ENCODE assay signal across 8 cellular contexts in the genomic region with DNA sequence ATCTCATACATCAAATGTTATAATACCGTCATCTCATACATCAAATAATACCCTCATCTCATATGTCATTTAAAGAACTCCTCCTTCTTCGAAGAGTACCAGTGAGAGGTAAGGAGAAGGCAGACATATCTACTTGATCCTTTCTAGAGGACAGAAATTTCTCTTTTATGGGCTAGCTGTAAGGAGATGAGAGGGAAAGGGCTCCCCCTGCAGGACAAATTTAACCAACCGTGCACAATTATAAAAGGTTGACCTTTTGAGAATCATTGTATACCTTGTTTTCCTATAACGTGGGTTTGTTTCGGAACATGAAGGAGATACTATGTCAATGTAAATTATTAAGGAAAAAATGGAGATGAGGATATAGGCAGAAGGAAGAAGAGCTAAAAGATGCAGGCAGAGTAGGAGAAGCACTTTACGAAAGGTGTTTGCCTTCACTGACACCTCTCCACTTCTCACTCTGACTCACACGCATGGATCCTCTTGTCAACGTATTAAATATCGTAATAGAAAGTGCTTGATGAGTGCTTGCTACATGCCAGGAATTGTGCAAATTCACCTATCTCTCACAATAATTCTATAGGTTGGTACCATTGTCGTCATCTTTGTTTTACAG.
DNase-seq lines count a peak whose midpoint lies in the region; ATAC-seq and TF ChIP-seq lines count a peak whose summit lies in the region.

No MANE protein-coding gene starts in this region.

- H3K9me3 Mint-ChIP-seq in activated CD8-positive, alpha-beta T cell treated with anti-CD3 and anti-CD28 coated beads, Interleukin-2, amount 10 ng/mL, durations not matched to agents 7 days and 5 days (ENCODE audit: insufficient read depth), result no peaks in the 10 kb centered on the region
- H3K9me3 Mint-ChIP-seq in effector memory CD8-positive, alpha-beta T cell, result no peaks in the 10 kb centered on the region

- TF ChIP-seq CTCF in right lobe of liver (IDR thresholded peaks at IDR 0.05), result peak; percentile 47 to 74 (median 64)

- H3K36me3 Mint-ChIP-seq in activated CD8-positive, alpha-beta T cell treated with anti-CD3 and anti-CD28 coated beads, Interleukin-2, amount 10 ng/mL, durations not matched to agents 7 days and 5 days (ENCODE audit: low read depth), result no peaks in the 10 kb centered on the region
- no peaks in the 10 kb centered on the region for H3K36me3 Mint-ChIP-seq in effector memory CD8-positive, alpha-beta T cell (ENCODE audit: insufficient read depth)

- DNase-seq in activated CD4-positive, CD25-positive, alpha-beta regulatory T cell treated with anti-CD3 and anti-CD28 coated beads, Interleukin-2, amount 50 U/mL, for 72 hours, result peak; percentile 30
- DNase-seq in activated CD4-positive, CD25-positive, alpha-beta regulatory T cell (lab: John Stamatoyannopoulos, UW), result no peak
- DNase-seq in NAMALWA (ENCODE audit: low spot score) (peak; percentile 57), right lobe of liver (no peak), aorta (no peak)
- peak; percentile 23 for DNase-seq in activated CD8-positive, alpha-beta T cell treated with anti-CD3 and anti-CD28 coated beads, Interleukin-2, amount 10 ng/mL, durations not matched to agents 7 days and 5 days
- DNase-seq in effector memory CD8-positive, alpha-beta T cell, result no peak

- no peak overlapping the region for H3K4me3 Mint-ChIP-seq in activated CD8-positive, alpha-beta T cell treated with anti-CD3 and anti-CD28 coated beads, Interleukin-2, amount 10 ng/mL, durations not matched to agents 7 days and 5 days
- no peak overlapping the region for H3K4me3 Mint-ChIP-seq in effector memory CD8-positive, alpha-beta T cell

- no peak overlapping the region for H3K4me3 ChIP-seq in right lobe of liver
- H3K4me3 ChIP-seq in aorta (ENCODE audit: low read length in 2 of 2), result no peak overlapping the region

- intact Hi-C loops in right lobe of liver (cut with DNase I) (no loop called here), aorta (cut with DNase I) (loop anchor here in 1 of 2 donors (10.0 kb wide), 1 partner anchor 559 kb away; no protein-coding TSS in a partner anchor)

- ATAC-seq in activated CD8-positive, alpha-beta T cell treated with anti-CD3 and anti-CD28 coated beads, Interleukin-2, amount 10 ng/mL, durations not matched to agents 7 days and 5 days, result no peak
- peak; percentile 58 to 76 (median 64) for ATAC-seq in right lobe of liver
- no peak for ATAC-seq in effector memory CD8-positive, alpha-beta T cell (replicated peaks)
- ATAC-seq in GM21360 (IDR thresholded peaks at IDR 0.05; ENCODE audit: unreplicated experiment), result no peak
- ATAC-seq in aorta (ENCODE audit: low FRiP score), result no peak

- H3K27me3 Mint-ChIP-seq in activated CD8-positive, alpha-beta T cell treated with anti-CD3 and anti-CD28 coated beads, Interleukin-2, amount 10 ng/mL, durations not matched to agents 7 days and 5 days (ENCODE audit: low read depth), result no peaks in the 10 kb centered on the region
- H3K27me3 Mint-ChIP-seq in effector memory CD8-positive, alpha-beta T cell, result no peaks in the 10 kb centered on the region

- no peaks in the 10 kb centered on the region for H3K4me1 Mint-ChIP-seq in activated CD8-positive, alpha-beta T cell treated with anti-CD3 and anti-CD28 coated beads, Interleukin-2, amount 10 ng/mL, durations not matched to agents 7 days and 5 days (ENCODE audit: low read depth)
- H3K4me1 Mint-ChIP-seq in effector memory CD8-positive, alpha-beta T cell (ENCODE audit: low read depth in 2 of 2), result no peaks in the 10 kb centered on the region

- H3K4me1 ChIP-seq in right lobe of liver, result no peaks in the 10 kb centered on the region
- no peaks in the 10 kb centered on the region for H3K4me1 ChIP-seq in aorta (ENCODE audit: control insufficient read depth in 1 of 2, insufficient read depth in 2 of 2, low read length in 2 of 2)

- TF ChIP-seq POLR2A in right lobe of liver (IDR thresholded peaks at IDR 0.05), result no peak

- WGBS in right lobe of liver (ENCODE audit: insufficient coverage, low coverage, low lambda C conversion rate, missing lambda C conversion rate), result 46% methylated on average over 10 of the region's 10 CpGs
- 68 to 77% methylated on average over 10 of the region's 10 CpGs for WGBS in aorta, 2 donors

- no peak overlapping the region for H3K27ac Mint-ChIP-seq in activated CD8-positive, alpha-beta T cell treated with anti-CD3 and anti-CD28 coated beads, Interleukin-2, amount 10 ng/mL, durations not matched to agents 7 days and 5 days
- no peak overlapping the region for H3K27ac Mint-ChIP-seq in effector memory CD8-positive, alpha-beta T cell

- H3K9me3 ChIP-seq in right lobe of liver (no peaks in the 10 kb centered on the region), aorta (ENCODE audit: control insufficient read depth, low read length) (peaks cover 1% of the 10 kb centered on the region)

- H3K27ac ChIP-seq in right lobe of liver (no peak overlapping the region), aorta (ENCODE audit: low read depth in 1 of 2, low read length in 2 of 2) (no peak overlapping the region)

- CTCF ChIA-PET in activated CD8-positive, alpha-beta T cell treated with anti-CD3 and anti-CD28 coated beads, Interleukin-2, amount 10 ng/mL, durations not matched to agents 7 days and 5 days (lab: Charles Lee), result interaction anchor here (0.8 to 2.2 kb wide), 3 partner anchors 16 to 1359 kb away, joined by 3 to 9 read pairs (median 3); no protein-coding TSS in a partner anchor

- POLR2A ChIA-PET in activated CD8-positive, alpha-beta T cell treated with anti-CD3 and anti-CD28 coated beads, Interleukin-2, amount 10 ng/mL, durations not matched to agents 7 days and 5 days (lab: Charles Lee), result no interaction called here

- no peaks in the 10 kb centered on the region for H3K27me3 ChIP-seq in right lobe of liver
- no peaks in the 10 kb centered on the region for H3K27me3 ChIP-seq in aorta (ENCODE audit: control insufficient read depth in 1 of 2, insufficient read depth in 2 of 2, low read length in 1 of 2)

- H3K36me3 ChIP-seq in right lobe of liver, result no peaks in the 10 kb centered on the region
- H3K36me3 ChIP-seq in aorta (ENCODE audit: control insufficient read depth in 1 of 2, insufficient read depth in 2 of 2, low read length in 1 of 2), result no peaks in the 10 kb centered on the region

Comparison
In these comparisons a context has a peak if more than half of its experiments do, and no peak if none do; other contexts are left out.
1. DNase-seq: peak in activated CD4-positive, CD25-positive, alpha-beta regulatory T cell treated with anti-CD3 and anti-CD28 coated beads, Interleukin-2, amount 50 U/mL, for 72 hours (single experiment), NAMALWA (single experiment) and activated CD8-positive, alpha-beta T cell treated with anti-CD3 and anti-CD28 coated beads, Interleukin-2, amount 10 ng/mL, durations not matched to agents 7 days and 5 days (single experiment); none in activated CD4-positive, CD25-positive, alpha-beta regulatory T cell (0 of 4), right lobe of liver (0 of 3), effector memory CD8-positive, alpha-beta T cell (0 of 3) and aorta (0 of 2).
2. ATAC-seq: peak in right lobe of liver (4 of 4); none in activated CD8-positive, alpha-beta T cell treated with anti-CD3 and anti-CD28 coated beads, Interleukin-2, amount 10 ng/mL, durations not matched to agents 7 days and 5 days (single experiment), effector memory CD8-positive, alpha-beta T cell (single experiment), GM21360 (single experiment) and aorta (single experiment).